In genomic region chr4:52713456-52713937, GRCh38 we compare ENCODE assay signal across 8 cellular contexts. TPM values are rescaled to one million over a fixed set of nuclear protein-coding genes. Genes with fewer than 3 reads are reported as not detected.
DNase-seq lines count a peak whose midpoint lies in the region; ATAC-seq and TF ChIP-seq lines count a peak whose summit lies in the region.

No MANE protein-coding gene starts in this region.

- H3K27ac Mint-ChIP-seq in H9 (peak overlapping the region; percentile 89 to 99 (median 98)), T-helper 17 cell (peak overlapping the region; percentile 78)

- no peak overlapping the region for H3T11ph ChIP-seq in H9 (ENCODE audit: low read length)

- H3K36me3 Mint-ChIP-seq in H9 (ENCODE audit: insufficient read depth in 1 of 3, low read depth in 3 of 3) (peaks cover 36 to 50% (median 47%) of the 10 kb centered on the region in 3 experiments), T-helper 17 cell (ENCODE audit: low read depth) (peaks cover 4% of the 10 kb centered on the region)

- no peak for DNase-seq in H9
- no peak for DNase-seq in T-helper 17 cell
- DNase-seq in foreskin fibroblast = peak in 1 of 2 donors; percentile 20
- DNase-seq in NCI-H510A (lab: John Stamatoyannopoulos, UW) = no peak
- no peak for DNase-seq in ACHN
- no peak for DNase-seq in NCI-H510A treated with DMSO at 0.1 percent for 48 hours (lab: John Stamatoyannopoulos, UW)

- no peaks in the 10 kb centered on the region for H3K27me3 ChIP-seq in H9 (ENCODE audit: insufficient read depth, low read length)

- H3K4me3 Mint-ChIP-seq in H9 (peak overlapping the region; percentile 91 to 93), T-helper 17 cell (peak overlapping the region; percentile 91)

- no peak overlapping the region for H2BK12ac ChIP-seq in H9 (ENCODE audit: insufficient read length, low read depth, low read length)

- no CpG with 5 or more reads among the region's 12 CpGs for WGBS in H9 (ENCODE audit: extremely low coverage, insufficient read length, low lambda C conversion rate)

- H3K23ac ChIP-seq in H9 (ENCODE audit: insufficient read length, low read depth, low read length) = no peak overlapping the region

- no peak overlapping the region for H2BK5ac ChIP-seq in H9 (ENCODE audit: insufficient read length, low read length)

- H2AK5ac ChIP-seq in H9 (ENCODE audit: insufficient read length, low read length) = no peak overlapping the region

- H4K5ac ChIP-seq in H9 (ENCODE audit: insufficient read length, low read depth, low read length) = no peak overlapping the region

- no peak for ATAC-seq in T-helper 17 cell
- no peak for ATAC-seq in HG03521 (IDR thresholded peaks at IDR 0.05; ENCODE audit: unreplicated experiment)

- H3K18ac ChIP-seq in H9 (ENCODE audit: insufficient read length, low read depth, low read length) = peak overlapping the region; percentile 53

- H3K9ac ChIP-seq in H9 (ENCODE audit: extremely low read depth, insufficient read length, low read length) = peak overlapping the region; percentile 86

- H3K56ac ChIP-seq in H9 (ENCODE audit: insufficient read length, low read depth, low read length) = no peak overlapping the region

- in situ Hi-C loops in ACHN (cut with HindIII; ENCODE audit: low pct_ligation_motif_present, low pct_unique_long_range_greater_than_20kb, low sequenced_read_pairs) = no loop called here

- no peak overlapping the region for H4K91ac ChIP-seq in H9 (ENCODE audit: insufficient read length, low read depth, low read length)

- H3K4me2 ChIP-seq in H9 (ENCODE audit: insufficient read depth, insufficient read length, low read length) = peak overlapping the region; percentile 99

- no peak overlapping the region for H4K8ac ChIP-seq in H9 (replicated peaks; ENCODE audit: insufficient read length, low read depth, low read length)

- no peak overlapping the region for H2AFZ ChIP-seq in H9 (ENCODE audit: low read length)

- TF ChIP-seq CTCF in H9 (conservative IDR thresholded peaks at IDR 0.05) (no peak), foreskin fibroblast (IDR thresholded peaks at IDR 0.05; ENCODE audit: low read depth, low read length) (no peak)

- H3K9me3 ChIP-seq in H9 (ENCODE audit: control insufficient read depth, low read depth, low read length) (no peaks in the 10 kb centered on the region), T-helper 17 cell (ENCODE audit: control insufficient read depth, low read length, poor library complexity, severe bottlenecking) (no peaks in the 10 kb centered on the region)

- no peak overlapping the region for H2BK15ac ChIP-seq in H9 (ENCODE audit: low read depth, low read length)

- no peak overlapping the region for H2BK20ac ChIP-seq in H9 (ENCODE audit: low read depth, low read length, poor library complexity, severe bottlenecking)

- H2BK120ac ChIP-seq in H9 (ENCODE audit: low read depth, low read length, poor library complexity, severe bottlenecking) = no peak overlapping the region

- peaks cover 9% of the 10 kb centered on the region; the same call in 1 of the 2 replicates for H3K79me2 ChIP-seq in H9 (ENCODE audit: insufficient read depth, low read length)

- H3K14ac ChIP-seq in H9 (ENCODE audit: insufficient read depth, low read length) = no peak overlapping the region

- H3K4me1 Mint-ChIP-seq in H9 = peaks cover 39 to 47% of the 10 kb centered on the region in 2 experiments
- peaks cover 31% of the 10 kb centered on the region for H3K4me1 Mint-ChIP-seq in T-helper 17 cell

- H3K27me3 Mint-ChIP-seq in H9 (ENCODE audit: low read depth) = peaks cover 5% of the 10 kb centered on the region
- H3K27me3 Mint-ChIP-seq in T-helper 17 cell = no peaks in the 10 kb centered on the region

- H3K4ac ChIP-seq in H9 (ENCODE audit: low read depth, low read length) = no peak overlapping the region

- H3K4me3 ChIP-seq in foreskin fibroblast (ENCODE audit: low read depth in 1 of 2, low read length in 2 of 2) = peak overlapping the region; percentile 86 to 92
- H3K4me3 ChIP-seq in skin epidermis = peak overlapping the region in 6 of 7 experiments; percentile 61 to 96 (median 73)

- peaks cover 5% of the 10 kb centered on the region for H3K79me1 ChIP-seq in H9 (ENCODE audit: insufficient read depth, low read depth, low read length, poor library complexity, severe bottlenecking)

- no peaks in the 10 kb centered on the region for H3K9me3 Mint-ChIP-seq in H9

- H3K27ac ChIP-seq in H9 (ENCODE audit: insufficient read length, low read depth, low read length) (peak overlapping the region; percentile 17), skin epidermis (peak overlapping the region in 13 of 21 experiments; percentile 87 to 97 (median 93))

- no peaks in the 10 kb centered on the region for H4K20me1 ChIP-seq in H9 (ENCODE audit: control insufficient read depth, insufficient read depth, insufficient read length)

- H3K23me2 ChIP-seq in H9 (ENCODE audit: insufficient read length, low read depth, low read length, poor library complexity, severe bottlenecking) = peaks cover 17% of the 10 kb centered on the region

- H3K4me1 ChIP-seq in H9 (ENCODE audit: insufficient read depth, low read length) = peaks cover 15% of the 10 kb centered on the region

RNA-seq across cellular contexts. Expression of gene ERVMER34-1, which starts 37.7 kb away (rescaled TPM):
- total RNA-seq in H9 (2021) (14.4 and 15.5 TPM in 2 replicates), T-helper 17 cell (not detected)

RNA-seq across cellular contexts. Expression of gene USP46, which starts 54.4 kb away (rescaled TPM):
- total RNA-seq in H9 (2021) (53.6 and 59.8 TPM in 2 replicates), T-helper 17 cell (10 to 100 TPM; 22.5 to 24.0 TPM)

Comparison
In these comparisons a context has a peak if more than half of its experiments do, and no peak if none do; other contexts are left out.
1. RNA of gene ERVMER34-1, which starts 37.7 kb away (total RNA-seq): 14.4 to 15.5 TPM in H9; not detected in T-helper 17 cell; every median in the first group is over 10 times any median in the second.